13 cellular contexts compared by ENCODE assay signal in the genomic region with DNA sequence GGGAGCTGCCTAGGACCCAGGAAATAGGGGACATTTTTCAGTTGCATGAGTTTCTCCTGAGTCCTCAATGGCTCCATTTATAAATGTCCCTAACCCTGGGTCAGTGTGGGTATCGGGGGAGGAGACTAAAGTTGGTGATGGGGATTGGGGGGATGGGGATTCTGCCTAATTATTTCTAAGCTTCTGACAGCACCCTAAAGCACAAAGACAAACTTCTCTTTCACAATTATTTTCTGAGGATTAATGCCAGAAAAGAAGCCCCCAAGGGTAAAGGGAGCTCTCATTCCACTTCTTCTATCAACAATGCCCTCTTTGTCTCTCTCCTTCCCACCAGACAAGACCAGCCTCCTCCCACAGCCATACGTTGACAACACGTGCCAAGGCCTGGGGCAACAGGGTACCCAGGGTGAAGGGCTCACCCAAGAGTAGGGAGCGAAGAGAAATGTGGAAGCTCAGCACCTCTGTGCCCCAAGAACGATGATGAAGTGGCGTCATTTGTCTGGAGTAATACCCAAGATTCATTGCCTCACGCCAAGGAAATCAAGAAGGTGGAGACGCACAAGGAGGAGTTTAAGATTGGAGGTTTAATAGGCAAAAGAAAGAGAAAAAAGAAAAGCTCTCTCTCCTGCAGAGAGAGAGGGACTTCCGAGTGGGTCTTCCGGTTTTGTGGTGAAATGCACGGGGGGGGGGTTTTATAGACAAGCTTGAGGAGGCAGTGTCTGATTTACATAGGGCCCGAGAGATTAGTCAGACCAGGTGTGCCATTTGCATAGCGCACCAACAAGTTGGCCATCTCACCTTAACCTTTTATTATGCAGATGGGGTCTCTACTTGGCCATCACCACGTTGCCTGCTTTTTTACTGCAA. TPM values are rescaled to one million over a fixed set of nuclear protein-coding genes. Genes with fewer than 3 reads are reported as not detected.
A peak's percentile ranks its signal among the peaks of the same experiment; 100 is the strongest.
DNase-seq lines count a peak whose midpoint lies in the region; ATAC-seq lines count a peak whose summit lies in the region.
"Had no signal": no experiment of that assay in that cellular context is flagged by ENCODE, and none has a peak within 500 bp of the region (broad histone marks: within the 10 kb centered on the region; RNA-seq: fewer than 3 reads in every experiment).

No MANE protein-coding gene starts in this region.

- intact Hi-C loops in naive thymus-derived CD4-positive, alpha-beta T cell (cut with micrococcal nuclease), result no loop called here

- H3K4me1 ChIP-seq in naive thymus-derived CD4-positive, alpha-beta T cell (ENCODE audit: control insufficient read depth in 2 of 2, insufficient read depth in 2 of 2, low read length in 2 of 2), result peaks cover 0 to 4% of the 10 kb centered on the region in 2 donors
- H3K4me1 ChIP-seq: left lung, vagina had no signal

- no peak overlapping the region for H3K27ac ChIP-seq in naive thymus-derived CD4-positive, alpha-beta T cell (ENCODE audit: low read depth, low read length)
- H3K27ac ChIP-seq: HL-60, left lung, vagina had no signal

- H3K9me3 ChIP-seq in naive thymus-derived CD4-positive, alpha-beta T cell (ENCODE audit: control insufficient read depth in 2 of 3, low read length in 3 of 3), result no peaks in the 10 kb centered on the region
- H3K9me3 ChIP-seq: vagina had no signal

- no peaks in the 10 kb centered on the region for H3K36me3 Mint-ChIP-seq in T-helper 2 cell treated with Interferon-gamma antibody and Interleukin-4, amounts not matched to agents 5 μg/mL and 100 μg/mL, for 36 hours (ENCODE audit: low read depth)
- no peaks in the 10 kb centered on the region for H3K36me3 Mint-ChIP-seq in activated naive CD8-positive, alpha-beta T cell treated with anti-CD3 and anti-CD28 coated beads for 36 hours
- H3K36me3 Mint-ChIP-seq in naive thymus-derived CD4-positive, alpha-beta T cell, result peaks cover 0 to 1% (median 0%) of the 10 kb centered on the region in 5 donors

- ATAC-seq in naive thymus-derived CD4-positive, alpha-beta T cell, result no peak
- no peak for ATAC-seq in HG02981 (IDR thresholded peaks at IDR 0.05; ENCODE audit: unreplicated experiment)
- no peak for ATAC-seq in GM19324 (IDR thresholded peaks at IDR 0.05; ENCODE audit: low FRiP score, unreplicated experiment)
- no peak for ATAC-seq in GM19395 (IDR thresholded peaks at IDR 0.05; ENCODE audit: unreplicated experiment)
- ATAC-seq: left lung had no signal

- no peaks in the 10 kb centered on the region for H3K27me3 ChIP-seq in naive thymus-derived CD4-positive, alpha-beta T cell (ENCODE audit: control insufficient read depth in 2 of 2, insufficient read depth in 2 of 2, low read length in 2 of 2)
- H3K27me3 ChIP-seq: left lung, vagina had no signal

- H3K4me3 Mint-ChIP-seq in T-helper 2 cell treated with Interferon-gamma antibody and Interleukin-4, amounts not matched to agents 5 μg/mL and 100 μg/mL, for 36 hours, result peak overlapping the region; percentile 37
- H3K4me3 Mint-ChIP-seq in activated naive CD8-positive, alpha-beta T cell treated with anti-CD3 and anti-CD28 coated beads for 36 hours, result peak overlapping the region; percentile 19
- peak overlapping the region; percentile 21 to 72 (median 55) for H3K4me3 Mint-ChIP-seq in naive thymus-derived CD4-positive, alpha-beta T cell

- DNase-seq in T-helper 2 cell treated with Interferon-gamma antibody and Interleukin-4, amounts not matched to agents 5 μg/mL and 100 μg/mL, for 36 hours (ENCODE audit: low spot score), result no peak
- DNase-seq in T-helper 2 cell (no peak), NCI-H146 (lab: John Stamatoyannopoulos, UW) (peak; percentile 99)
- no peak for DNase-seq in activated naive CD8-positive, alpha-beta T cell treated with anti-CD3 and anti-CD28 coated beads for 36 hours
- DNase-seq in naive thymus-derived CD4-positive, alpha-beta T cell, result no peak
- DNase-seq: left lung had no signal

- peak overlapping the region; percentile 26 for H3K4me3 ChIP-seq in naive thymus-derived CD4-positive, alpha-beta T cell (ENCODE audit: low read length)
- H3K4me3 ChIP-seq: left lung, vagina had no signal

- H3K9me3 Mint-ChIP-seq in T-helper 2 cell treated with Interferon-gamma antibody and Interleukin-4, amounts not matched to agents 5 μg/mL and 100 μg/mL, for 36 hours, result peaks cover 13% of the 10 kb centered on the region
- H3K9me3 Mint-ChIP-seq in activated naive CD8-positive, alpha-beta T cell treated with anti-CD3 and anti-CD28 coated beads for 36 hours, result peaks cover 3% of the 10 kb centered on the region
- peaks cover 0 to 6% (median 4%) of the 10 kb centered on the region in 11 donors for H3K9me3 Mint-ChIP-seq in naive thymus-derived CD4-positive, alpha-beta T cell

- peaks cover 8% of the 10 kb centered on the region for H3K4me1 Mint-ChIP-seq in T-helper 2 cell treated with Interferon-gamma antibody and Interleukin-4, amounts not matched to agents 5 μg/mL and 100 μg/mL, for 36 hours (ENCODE audit: low read depth)
- peaks cover 8% of the 10 kb centered on the region for H3K4me1 Mint-ChIP-seq in activated naive CD8-positive, alpha-beta T cell treated with anti-CD3 and anti-CD28 coated beads for 36 hours
- peaks cover 5 to 15% (median 12%) of the 10 kb centered on the region in 7 donors for H3K4me1 Mint-ChIP-seq in naive thymus-derived CD4-positive, alpha-beta T cell

- CTCF ChIA-PET in naive thymus-derived CD4-positive, alpha-beta T cell (lab: Charles Lee), result interaction anchor here (0.6 to 1.2 kb wide), 3 partner anchors 28 to 1121 kb away, joined by 3 to 8 read pairs (median 3); no protein-coding TSS in a partner anchor

- POLR2A ChIA-PET in naive thymus-derived CD4-positive, alpha-beta T cell (lab: Charles Lee), result interaction anchor here (0.7 to 1.3 kb wide), 3 partner anchors 14 to 26 kb away, joined by 3 to 4 read pairs (median 3); partner anchors contain the start of genes GJC3 and TRIM4

- H3K27me3 Mint-ChIP-seq in T-helper 2 cell treated with Interferon-gamma antibody and Interleukin-4, amounts not matched to agents 5 μg/mL and 100 μg/mL, for 36 hours (ENCODE audit: low read depth), result peaks cover 22% of the 10 kb centered on the region
- H3K27me3 Mint-ChIP-seq in activated naive CD8-positive, alpha-beta T cell treated with anti-CD3 and anti-CD28 coated beads for 36 hours, result peaks cover 5% of the 10 kb centered on the region
- H3K27me3 Mint-ChIP-seq in naive thymus-derived CD4-positive, alpha-beta T cell, result peaks cover 5 to 28% (median 23%) of the 10 kb centered on the region in 5 donors

- H3K36me3 ChIP-seq in naive thymus-derived CD4-positive, alpha-beta T cell (ENCODE audit: control insufficient read depth in 2 of 3, insufficient read depth in 3 of 3, low read length in 3 of 3), result no peaks in the 10 kb centered on the region
- H3K36me3 ChIP-seq: left lung, vagina had no signal

- H3K27ac Mint-ChIP-seq in T-helper 2 cell treated with Interferon-gamma antibody and Interleukin-4, amounts not matched to agents 5 μg/mL and 100 μg/mL, for 36 hours, result no peak overlapping the region
- H3K27ac Mint-ChIP-seq in activated naive CD8-positive, alpha-beta T cell treated with anti-CD3 and anti-CD28 coated beads for 36 hours, result peak overlapping the region; percentile 41
- H3K27ac Mint-ChIP-seq in naive thymus-derived CD4-positive, alpha-beta T cell, result peak overlapping the region in 5 of 9 donors; percentile 3 to 81 (median 64)

RNA-seq across cellular contexts. Expression of gene GJC3, which starts 14.5 kb away (rescaled TPM):
- 1 to 10 TPM in 1 of 2 experiments, under 1 TPM in 1; 0.52 to 1.2 TPM for total RNA-seq in activated naive CD8-positive, alpha-beta T cell treated with anti-CD3 and anti-CD28 coated beads for 36 hours
- 1 to 10 TPM in 1 of 5 experiments, under 1 TPM in 3, not detected in 1; 0.41 to 1.1 (median 0.58) TPM for total RNA-seq in naive thymus-derived CD4-positive, alpha-beta T cell
- under 1 TPM; 0.61 to 0.92 TPM for polyA plus RNA-seq in naive thymus-derived CD4-positive, alpha-beta T cell
- total RNA-seq: vagina had no signal

RNA-seq across cellular contexts. Expression of gene TRIM4, which starts 24.5 kb away (rescaled TPM):
- total RNA-seq in activated naive CD8-positive, alpha-beta T cell treated with anti-CD3 and anti-CD28 coated beads for 36 hours, result 10 to 100 TPM; 21.0 to 21.8 TPM
- 10 to 100 TPM; 30.1 to 75.0 (median 37.6) TPM for total RNA-seq in naive thymus-derived CD4-positive, alpha-beta T cell
- 10 to 100 TPM; 31.9 to 37.8 TPM for polyA plus RNA-seq in naive thymus-derived CD4-positive, alpha-beta T cell

RNA-seq across cellular contexts. Expression of gene AZGP1, which starts 32.0 kb away (rescaled TPM):
- total RNA-seq in activated naive CD8-positive, alpha-beta T cell treated with anti-CD3 and anti-CD28 coated beads for 36 hours, result not detected
- not detected for total RNA-seq in naive thymus-derived CD4-positive, alpha-beta T cell
- polyA plus RNA-seq in naive thymus-derived CD4-positive, alpha-beta T cell, result not detected
- total RNA-seq: activated CD8-positive, alpha-beta memory T cell treated with anti-CD3 and anti-CD28 coated beads for 36 hours; frontal cortex had no signal
